19 cellular contexts compared by ENCODE assay signal in genomic region chr2:64342195-64343099, GRCh38.
DNase-seq lines count a peak whose midpoint lies in the region; ATAC-seq, FAIRE-seq and TF ChIP-seq lines count a peak whose summit lies in the region.
"Had no signal": no experiment of that assay in that cellular context is flagged by ENCODE, and none has a peak within 500 bp of the region (broad histone marks: within the 10 kb centered on the region; RNA-seq: fewer than 3 reads in every experiment).

No MANE protein-coding gene starts in this region.

- peak; percentile 48 for ATAC-seq in stimulated activated memory B cell treated with anti-CD40 and anti-IgM and Interleukin-4, amounts not matched to agents 10 μg/mL and 1 μg/mL and 100 μg/mL, for 72 hours
- ATAC-seq in gastroesophageal sphincter = no peak
- ATAC-seq in activated CD4-positive, alpha-beta T cell treated with anti-CD3 and anti-CD28 coated beads for 36 hours = no peak
- ATAC-seq: CD8-positive, alpha-beta T cell; GM23338; HCT116; K562; Panc1; Right ventricle myocardium inferior had no signal

- H3K27ac ChIP-seq in OCI-LY7 (ENCODE audit: low read depth, low read length, poor library complexity, severe bottlenecking) = no peak overlapping the region
- no peak overlapping the region for H3K27ac ChIP-seq in gastroesophageal sphincter
- H3K27ac ChIP-seq: BLaER1 treated with 17β-estradiol and CSF1 and Interleukin-3, amounts not matched to agents 10 nM and 100 nM had no signal

- no peaks in the 10 kb centered on the region for H3K36me3 Mint-ChIP-seq in stimulated activated memory B cell treated with anti-CD40 and anti-IgM and Interleukin-4, amounts not matched to agents 10 μg/mL and 1 μg/mL and 100 μg/mL, for 72 hours
- H3K36me3 Mint-ChIP-seq in activated CD4-positive, alpha-beta T cell treated with anti-CD3 and anti-CD28 coated beads for 36 hours (ENCODE audit: low read depth) = no peaks in the 10 kb centered on the region
- H3K36me3 Mint-ChIP-seq: CD8-positive, alpha-beta T cell had no signal

- peak; percentile 61 for FAIRE-seq in GM12892 (lab: Jason Lieb, UNC)
- FAIRE-seq: K562 had no signal

- H3K36me3 ChIP-seq in OCI-LY7 (ENCODE audit: insufficient read depth, low read length) (no peaks in the 10 kb centered on the region), gastroesophageal sphincter (no peaks in the 10 kb centered on the region)
- H3K36me3 ChIP-seq: BLaER1 treated with 17β-estradiol and CSF1 and Interleukin-3, amounts not matched to agents 10 nM and 100 nM had no signal

- peak overlapping the region; percentile 13; the same call in 1 of the 2 replicates for H2AFZ ChIP-seq in OCI-LY7 (ENCODE audit: low read length)
- H2AFZ ChIP-seq: GM23338 had no signal

- H3K27me3 ChIP-seq in gastroesophageal sphincter = peaks cover 10% of the 10 kb centered on the region
- H3K27me3 ChIP-seq: BLaER1 treated with 17β-estradiol and CSF1 and Interleukin-3, amounts not matched to agents 10 nM and 100 nM had no signal

- TF ChIP-seq CTCF in OCI-LY7 (conservative IDR thresholded peaks at IDR 0.05; ENCODE audit: low read length) (no peak), epithelial cell of esophagus (IDR thresholded peaks at IDR 0.05; ENCODE audit: insufficient read depth, low read depth, low read length, missing control alignments) (no peak), gastroesophageal sphincter (IDR thresholded peaks at IDR 0.05) (no peak)

- H3K79me2 ChIP-seq in OCI-LY7 (ENCODE audit: insufficient read depth, low read depth, low read length) = no peaks in the 10 kb centered on the region

- H3K9me3 Mint-ChIP-seq in stimulated activated memory B cell treated with anti-CD40 and anti-IgM and Interleukin-4, amounts not matched to agents 10 μg/mL and 1 μg/mL and 100 μg/mL, for 72 hours = no peaks in the 10 kb centered on the region
- no peaks in the 10 kb centered on the region for H3K9me3 Mint-ChIP-seq in activated CD4-positive, alpha-beta T cell treated with anti-CD3 and anti-CD28 coated beads for 36 hours (ENCODE audit: low read depth)
- H3K9me3 Mint-ChIP-seq: CD8-positive, alpha-beta T cell; GM23338 had no signal

- TF ChIP-seq POLR2A in GM12892 (IDR thresholded peaks at IDR 0.05; ENCODE audit: low read depth, low read length) (no peak), gastroesophageal sphincter (IDR thresholded peaks at IDR 0.05) (no peak)

- H3K9me2 ChIP-seq in OCI-LY7 (ENCODE audit: insufficient read depth, low read length) = no peaks in the 10 kb centered on the region

- H3K4me1 Mint-ChIP-seq in stimulated activated memory B cell treated with anti-CD40 and anti-IgM and Interleukin-4, amounts not matched to agents 10 μg/mL and 1 μg/mL and 100 μg/mL, for 72 hours = peaks cover 7% of the 10 kb centered on the region
- H3K4me1 Mint-ChIP-seq in activated CD4-positive, alpha-beta T cell treated with anti-CD3 and anti-CD28 coated beads for 36 hours = no peaks in the 10 kb centered on the region

- intact Hi-C loops in OCI-LY7 (cut with micrococcal nuclease; ENCODE audit: unreplicated experiment) = no loop called here
- intact Hi-C loops in activated CD4-positive, alpha-beta T cell treated with anti-CD3 and anti-CD28 coated beads for 36 hours (cut with DNase I, micrococcal nuclease) = no loop called here

- POLR2A ChIA-PET in OCI-LY7 (lab: Charles Lee) = no interaction called here
- POLR2A ChIA-PET in activated CD4-positive, alpha-beta T cell treated with anti-CD3 and anti-CD28 coated beads for 36 hours (lab: Charles Lee) = no interaction called here

- CTCF ChIA-PET in OCI-LY7 (lab: Charles Lee; ENCODE audit: unreplicated experiment) = no interaction called here
- CTCF ChIA-PET in activated CD4-positive, alpha-beta T cell treated with anti-CD3 and anti-CD28 coated beads for 36 hours (lab: Charles Lee) = interaction anchor here (0.6 to 1.3 kb wide), 2 partner anchors 11 to 215 kb away, joined by 3 to 9 read pairs; no protein-coding TSS in a partner anchor

- no peak for TF ChIP-seq EP300 in gastroesophageal sphincter (IDR thresholded peaks at IDR 0.05)

- no TSS peak for BruUV-seq in OCI-LY7 (replicated peaks; lab: Mats Ljungman, UMichigan)

- no peaks in the 10 kb centered on the region for H4K20me1 ChIP-seq in OCI-LY7 (ENCODE audit: insufficient read depth, low read length)
- H4K20me1 ChIP-seq: BLaER1 treated with 17β-estradiol and CSF1 and Interleukin-3, amounts not matched to agents 10 nM and 100 nM had no signal

- H3K27me3 Mint-ChIP-seq in stimulated activated memory B cell treated with anti-CD40 and anti-IgM and Interleukin-4, amounts not matched to agents 10 μg/mL and 1 μg/mL and 100 μg/mL, for 72 hours = peaks cover 36% of the 10 kb centered on the region
- peaks cover 2% of the 10 kb centered on the region for H3K27me3 Mint-ChIP-seq in activated CD4-positive, alpha-beta T cell treated with anti-CD3 and anti-CD28 coated beads for 36 hours

- H3K4me1 ChIP-seq in OCI-LY7 (ENCODE audit: insufficient read depth, low read length, poor library complexity, severe bottlenecking) (no peaks in the 10 kb centered on the region), gastroesophageal sphincter (no peaks in the 10 kb centered on the region)
- H3K4me1 ChIP-seq: BLaER1 treated with 17β-estradiol and CSF1 and Interleukin-3, amounts not matched to agents 10 nM and 100 nM had no signal

- H3K27ac Mint-ChIP-seq in stimulated activated memory B cell treated with anti-CD40 and anti-IgM and Interleukin-4, amounts not matched to agents 10 μg/mL and 1 μg/mL and 100 μg/mL, for 72 hours = no peak overlapping the region
- H3K27ac Mint-ChIP-seq in activated CD4-positive, alpha-beta T cell treated with anti-CD3 and anti-CD28 coated beads for 36 hours = no peak overlapping the region
- H3K27ac Mint-ChIP-seq: CD8-positive, alpha-beta T cell; GM23338 had no signal

- H3K4me3 Mint-ChIP-seq in stimulated activated memory B cell treated with anti-CD40 and anti-IgM and Interleukin-4, amounts not matched to agents 10 μg/mL and 1 μg/mL and 100 μg/mL, for 72 hours = no peak overlapping the region
- no peak overlapping the region for H3K4me3 Mint-ChIP-seq in activated CD4-positive, alpha-beta T cell treated with anti-CD3 and anti-CD28 coated beads for 36 hours
- H3K4me3 Mint-ChIP-seq: CD8-positive, alpha-beta T cell; GM23338 had no signal

- no peak overlapping the region for H3K4me3 ChIP-seq in OCI-LY7 (ENCODE audit: low read depth, low read length, poor library complexity, severe bottlenecking)
- H3K4me3 ChIP-seq in epithelial cell of esophagus (ENCODE audit: low read length) = no peak overlapping the region
- no peak overlapping the region for H3K4me3 ChIP-seq in gastroesophageal sphincter
- H3K4me3 ChIP-seq: BLaER1 treated with 17β-estradiol and CSF1 and Interleukin-3, amounts not matched to agents 10 nM and 100 nM; GM23338; K562 had no signal

- no peak overlapping the region for H3K4me2 ChIP-seq in OCI-LY7 (ENCODE audit: low read length)
- H3K4me2 ChIP-seq: BLaER1 treated with 17β-estradiol and CSF1 and Interleukin-3, amounts not matched to agents 10 nM and 100 nM; GM23338 had no signal

- H3K9me3 ChIP-seq in OCI-LY7 (ENCODE audit: low read length) = no peaks in the 10 kb centered on the region
- no peaks in the 10 kb centered on the region for H3K9me3 ChIP-seq in gastroesophageal sphincter

- DNase-seq in GM12892 (ENCODE audit: insufficient read length) (no peak), OCI-LY7 (ENCODE audit: low spot score) (no peak), epithelial cell of esophagus (ENCODE audit: low read depth) (peak; percentile 71)
- DNase-seq in activated CD4-positive, alpha-beta T cell treated with anti-CD3 and anti-CD28 coated beads, Interleukin-2, amount 50 U/mL, for 1 hour = no peak
- DNase-seq in activated CD4-positive, alpha-beta T cell treated with anti-CD3 and anti-CD28 coated beads for 36 hours = no peak
- DNase-seq: CD8-positive, alpha-beta T cell; DMS79 treated with DMSO at 0.1 percent for 48 hours; NCI-H1105 treated with DMSO at 0.1 percent for 48 hours; NCI-H1694; NCI-H526; SW 1271 had no signal

- WGBS in gastroesophageal sphincter (ENCODE audit: low coverage in 1 of 2), 2 donors = 83 to 86% methylated on average over 3 to 6 of the region's 6 CpGs
